8 cellular contexts compared by ENCODE assay signal in genomic region chr10:136465-136762, GRCh38. TPM values are rescaled to one million over a fixed set of nuclear protein-coding genes. Genes with fewer than 3 reads are reported as not detected.
A peak's percentile ranks its signal among the peaks of the same experiment; 100 is the strongest.
DNase-seq lines count a peak whose midpoint lies in the region; ATAC-seq and TF ChIP-seq lines count a peak whose summit lies in the region.

No MANE protein-coding gene starts in this region.

- no peak for DNase-seq in GM12865 (ENCODE audit: low read depth)
- no peak for DNase-seq in activated naive CD4-positive, alpha-beta T cell treated with anti-CD3 and anti-CD28 coated beads, Interleukin-2, amount 50 U/mL, for 72 hours (ENCODE audit: low spot score in 2 of 2)
- DNase-seq in inferior parietal cortex (ENCODE audit: extremely low spot score), result peak; percentile 25
- DNase-seq in NCI-H2227 (lab: John Stamatoyannopoulos, UW; ENCODE audit: unreplicated experiment), result no peak
- DNase-seq in occipital lobe (lab: John Stamatoyannopoulos, UW), result no peak
- DNase-seq in cerebellum (ENCODE audit: low spot score), result no peak

- no peaks in the 10 kb centered on the region for H3K27me3 ChIP-seq in subcutaneous abdominal adipose tissue (ENCODE audit: control insufficient read depth in 5 of 5, insufficient read depth in 4 of 5, low read length in 5 of 5)

- H3K4me3 ChIP-seq in GM12865 (ENCODE audit: low read depth, low read length), result peak overlapping the region; percentile 72
- peak overlapping the region; percentile 64 to 99 (median 91) for H3K4me3 ChIP-seq in subcutaneous abdominal adipose tissue (ENCODE audit: low read depth in 1 of 5, low read length in 5 of 5)

- no peaks in the 10 kb centered on the region for H3K9me3 ChIP-seq in subcutaneous abdominal adipose tissue (ENCODE audit: control insufficient read depth in 5 of 5, low read length in 5 of 5)

- no peak for TF ChIP-seq CTCF in GM12865 (IDR thresholded peaks at IDR 0.05; ENCODE audit: insufficient read depth, low read depth, low read length, missing control alignments)

- H3K4me1 ChIP-seq in subcutaneous abdominal adipose tissue (ENCODE audit: control insufficient read depth in 5 of 5, insufficient read depth in 5 of 5, low read length in 5 of 5), result peaks cover 4 to 27% (median 21%) of the 10 kb centered on the region in 5 donors

- ATAC-seq in HG03039 (IDR thresholded peaks at IDR 0.05; ENCODE audit: unreplicated experiment), result peak; percentile 14
- peak; percentile 6 to 21 for ATAC-seq in activated naive CD4-positive, alpha-beta T cell treated with anti-CD3 and anti-CD28 coated beads, Interleukin-2, amount 50 U/mL, for 72 hours

- peak overlapping the region; percentile 88 to 95 for H3K27ac Mint-ChIP-seq in activated naive CD4-positive, alpha-beta T cell treated with anti-CD3 and anti-CD28 coated beads, Interleukin-2, amount 50 U/mL, for 72 hours

- H3K9ac ChIP-seq in subcutaneous abdominal adipose tissue (ENCODE audit: low read length in 5 of 5), result peak overlapping the region; percentile 50 to 95 (median 95)

- no peaks in the 10 kb centered on the region for H3K9me3 Mint-ChIP-seq in activated naive CD4-positive, alpha-beta T cell treated with anti-CD3 and anti-CD28 coated beads, Interleukin-2, amount 50 U/mL, for 72 hours

- H3K36me3 Mint-ChIP-seq in activated naive CD4-positive, alpha-beta T cell treated with anti-CD3 and anti-CD28 coated beads, Interleukin-2, amount 50 U/mL, for 72 hours, result peaks cover 0 to 5% of the 10 kb centered on the region in 2 donors

- H3K36me3 ChIP-seq in subcutaneous abdominal adipose tissue (ENCODE audit: control insufficient read depth in 5 of 5, insufficient read depth in 5 of 5, low read length in 5 of 5), result no peaks in the 10 kb centered on the region

- peak overlapping the region; percentile 90 for H3K27ac ChIP-seq in subcutaneous abdominal adipose tissue (ENCODE audit: low read depth, low read length)

RNA-seq across cellular contexts. Expression of gene ZMYND11, which starts 1.2 kb away (rescaled TPM):
- 10 to 100 TPM in 1 of 2 donors, 1 to 10 TPM in 1; 6.0 to 14.8 TPM for total RNA-seq in activated naive CD4-positive, alpha-beta T cell treated with anti-CD3 and anti-CD28 coated beads, Interleukin-2, amount 50 U/mL, for 72 hours
- 166 TPM for total RNA-seq in occipital lobe
- 80.3 TPM for total RNA-seq in cerebellum
